Comparison of ENCODE assay signal across 10 cellular contexts in genomic region chr11:9386901-9387300, GRCh38. TPM values are rescaled to one million over a fixed set of nuclear protein-coding genes. Genes with fewer than 3 reads are reported as not detected.
DNase-seq lines count a peak whose midpoint lies in the region; ATAC-seq and TF ChIP-seq lines count a peak whose summit lies in the region.
"Had no signal": no experiment of that assay in that cellular context is flagged by ENCODE, and none has a peak within 500 bp of the region (broad histone marks: within the 10 kb centered on the region; RNA-seq: fewer than 3 reads in every experiment).

No MANE protein-coding gene starts in this region.

- H3K9me3 Mint-ChIP-seq in GM23338, result no peaks in the 10 kb centered on the region

- H3K27ac ChIP-seq in GM23338 (ENCODE audit: low read depth) (peak overlapping the region; percentile 0; the same call in 1 of the 2 replicates), hepatocyte (peak overlapping the region; percentile 18), WERI-Rb-1 (no peak overlapping the region)
- H3K27ac ChIP-seq: colonic mucosa had no signal

- H2AFZ ChIP-seq in GM23338 (no peak overlapping the region), hepatocyte (no peak overlapping the region)

- ATAC-seq in GM23338 (no peak), T-helper 17 cell (no peak), GM19455 (IDR thresholded peaks at IDR 0.05; ENCODE audit: unreplicated experiment) (no peak)

- 0 out of 2 replicates have a peak, but pooled peaks cover 4% of the 10 kb centered on the region for H3F3A ChIP-seq in GM23338 (replicated peaks; ENCODE audit: low read depth)

- H3K27me3 ChIP-seq in GM23338 (ENCODE audit: insufficient read depth) (no peaks in the 10 kb centered on the region), hepatocyte (no peaks in the 10 kb centered on the region), WERI-Rb-1 (ENCODE audit: insufficient read depth, low read depth, severe bottlenecking) (no peaks in the 10 kb centered on the region)
- H3K27me3 ChIP-seq: colonic mucosa had no signal

- H4K20me1 ChIP-seq in GM23338 (replicated peaks; ENCODE audit: insufficient read depth) (peaks cover 57% of the 10 kb centered on the region), hepatocyte (ENCODE audit: insufficient read depth, poor library complexity, severe bottlenecking) (peaks cover 67% of the 10 kb centered on the region)

- peak; percentile 35 to 50 for DNase-seq in AML-193 (lab: John Stamatoyannopoulos, UW)
- DNase-seq in GM23338 (ENCODE audit: low spot score), result no peak
- DNase-seq in T-helper 17 cell, result no peak
- DNase-seq in hepatocyte (ENCODE audit: low spot score), result no peak
- DNase-seq in D341Med (ENCODE audit: low spot score), result no peak
- DNase-seq in WERI-Rb-1, result no peak
- DNase-seq in GF-D8 (lab: John Stamatoyannopoulos, UW), result no peak
- DNase-seq: colonic mucosa, NCI-H774 had no signal

- H3K9me2 ChIP-seq in GM23338 (ENCODE audit: insufficient read depth), result no peaks in the 10 kb centered on the region
- no peaks in the 10 kb centered on the region for H3K9me2 ChIP-seq in hepatocyte (replicated peaks; ENCODE audit: insufficient read depth)

- H3K27ac Mint-ChIP-seq in GM23338 (no peak overlapping the region; the same call in 1 of the 2 replicates), T-helper 17 cell (peak overlapping the region; percentile 53)

- H3K36me3 ChIP-seq in GM23338 (ENCODE audit: insufficient read depth) (peaks cover 14% of the 10 kb centered on the region; the same call in 1 of the 2 replicates), hepatocyte (replicated peaks; ENCODE audit: insufficient read depth, low read depth) (no peaks in the 10 kb centered on the region), WERI-Rb-1 (peaks cover 53% of the 10 kb centered on the region)
- H3K36me3 ChIP-seq: colonic mucosa had no signal

- peaks cover 75% of the 10 kb centered on the region for H3K79me2 ChIP-seq in GM23338 (replicated peaks; ENCODE audit: insufficient read depth)
- H3K79me2 ChIP-seq in hepatocyte, result peaks cover 68% of the 10 kb centered on the region

- H3K4me2 ChIP-seq in GM23338 (peak overlapping the region; percentile 76), hepatocyte (peak overlapping the region; percentile 78)

- no peaks in the 10 kb centered on the region for H3K9me3 ChIP-seq in T-helper 17 cell (ENCODE audit: control insufficient read depth, low read length, poor library complexity, severe bottlenecking)
- no peaks in the 10 kb centered on the region for H3K9me3 ChIP-seq in hepatocyte (ENCODE audit: low read depth)
- H3K9me3 ChIP-seq in WERI-Rb-1 (ENCODE audit: severe bottlenecking), result no peaks in the 10 kb centered on the region
- H3K9me3 ChIP-seq: colonic mucosa had no signal

- peaks cover 12% of the 10 kb centered on the region for H3K27me3 Mint-ChIP-seq in GM23338 (ENCODE audit: insufficient read depth, low read depth, poor library complexity)
- H3K27me3 Mint-ChIP-seq in T-helper 17 cell, result no peaks in the 10 kb centered on the region

- peaks cover 16% of the 10 kb centered on the region for H3K4me1 Mint-ChIP-seq in GM23338
- peaks cover 26% of the 10 kb centered on the region for H3K4me1 Mint-ChIP-seq in T-helper 17 cell

- H3K4me3 Mint-ChIP-seq in GM23338, result peak overlapping the region; percentile 97
- peak overlapping the region; percentile 39 for H3K4me3 Mint-ChIP-seq in T-helper 17 cell

- peaks cover 37% of the 10 kb centered on the region for H3K36me3 Mint-ChIP-seq in GM23338 (ENCODE audit: low read depth)
- H3K36me3 Mint-ChIP-seq in T-helper 17 cell (ENCODE audit: low read depth), result no peaks in the 10 kb centered on the region

- no peak for TF ChIP-seq CTCF in GM23338 (conservative IDR thresholded peaks at IDR 0.05; ENCODE audit: low read depth in 2 of 2)
- no peak for TF ChIP-seq CTCF in hepatocyte (IDR thresholded peaks at IDR 0.05; ENCODE audit: poor library complexity)
- TF ChIP-seq CTCF in WERI-Rb-1 (IDR thresholded peaks at IDR 0.05; ENCODE audit: low read depth, low read length), result no peak

- H3K4me3 ChIP-seq in GM23338, result peak overlapping the region; percentile 95
- H3K4me3 ChIP-seq in hepatocyte, result no peak overlapping the region
- H3K4me3 ChIP-seq in WERI-Rb-1 (ENCODE audit: low read depth, low read length), result no peak overlapping the region
- H3K4me3 ChIP-seq: colonic mucosa had no signal

- 86% methylated on average over 1 of the region's 1 CpG for WGBS in hepatocyte (ENCODE audit: low lambda C conversion rate, missing lambda C conversion rate)

- H3K4me1 ChIP-seq in GM23338 (ENCODE audit: insufficient read depth) (peaks cover 12% of the 10 kb centered on the region), hepatocyte (ENCODE audit: insufficient read depth) (peaks cover 18% of the 10 kb centered on the region)

TF ChIP-seq in GM23338, 12 proteins besides CTCF, POLR2A, EP300 and RAD21:
- TF ChIP-seq CREB1 (CRISPR knock-in tag; IDR thresholded peaks at IDR 0.05; ENCODE audit: low read depth) (no peak), ZNF462 (CRISPR knock-in tag; IDR thresholded peaks at IDR 0.05) (no peak)
TF ChIP-seq in GM23338: peak in this region for 0.

RNA-seq across cellular contexts. Expression of gene IPO7, which starts 2.4 kb away (rescaled TPM):
- 271 and 328 TPM in 2 replicates for total RNA-seq in GM23338 (2014; rRNA removed; shearing (Covaris generic))
- polyA plus RNA-seq in GM23338 (2016; fragmentation: Nextera tagmentation; extraction: Ambion mirVana) (56.1 TPM in 2 replicates), hepatocyte (5.3 and 6.4 TPM in 2 replicates)
- total RNA-seq in T-helper 17 cell (10 to 100 TPM; 57.2 to 59.5 TPM), hepatocyte (92.7 and 115 TPM in 2 replicates)

Comparison
In these comparisons a context has a peak if more than half of its experiments do, and no peak if none do; other contexts are left out.
1. DNase-seq: peak in AML-193 (2 of 2); none in GM23338 (single experiment), T-helper 17 cell (0 of 3), hepatocyte (single experiment), D341Med (single experiment), WERI-Rb-1 (single experiment) and GF-D8 (single experiment).